ENCODE assay signal across 8 cellular contexts in genomic region chr10:88553116-88553752, GRCh38. TPM values are rescaled to one million over a fixed set of nuclear protein-coding genes. Genes with fewer than 3 reads are reported as not detected.
A peak's percentile ranks its signal among the peaks of the same experiment; 100 is the strongest.
DNase-seq lines count a peak whose midpoint lies in the region; ATAC-seq, FAIRE-seq and TF ChIP-seq lines count a peak whose summit lies in the region.
"Had no signal": no experiment of that assay in that cellular context is flagged by ENCODE, and none has a peak within 500 bp of the region (broad histone marks: within the 10 kb centered on the region; RNA-seq: fewer than 3 reads in every experiment).

No MANE protein-coding gene starts in this region.

- H3F3A ChIP-seq in GM23338 (replicated peaks; ENCODE audit: low read depth) = no peaks in the 10 kb centered on the region

- no peaks in the 10 kb centered on the region for H3K36me3 ChIP-seq in GM06990 (ENCODE audit: control insufficient read depth, insufficient read depth, low read length)
- no peaks in the 10 kb centered on the region for H3K36me3 ChIP-seq in GM23338 (ENCODE audit: insufficient read depth)
- H3K36me3 ChIP-seq in bronchial epithelial cell (ENCODE audit: control insufficient read depth, insufficient read depth, low read length) = no peaks in the 10 kb centered on the region

- no peaks in the 10 kb centered on the region for H3K79me2 ChIP-seq in GM23338 (replicated peaks; ENCODE audit: insufficient read depth)

- no peak overlapping the region for H3K27ac Mint-ChIP-seq in GM23338
- H3K27ac Mint-ChIP-seq: dendritic cell treated with granulocyte-macrophage colony-stimulating factor and Interleukin-4, amounts not matched to agents 40 ng/mL and 50 ng/mL, for 4 days had no signal

- ATAC-seq in GM23338 = peak; percentile 83

- H3K4me3 ChIP-seq in GM06990 (replicated peaks; ENCODE audit: low read depth, low read length) (no peak overlapping the region), GM23338 (no peak overlapping the region), bronchial epithelial cell (ENCODE audit: low read depth, low read length) (no peak overlapping the region)

- H3K4me1 ChIP-seq in GM23338 (ENCODE audit: insufficient read depth) = no peaks in the 10 kb centered on the region

- no peak overlapping the region for H3K27ac ChIP-seq in GM23338 (ENCODE audit: low read depth)

- no peak overlapping the region for H2AFZ ChIP-seq in GM23338

- no peaks in the 10 kb centered on the region for H3K9me3 Mint-ChIP-seq in GM23338

- FAIRE-seq in bronchial epithelial cell (lab: Jason Lieb, UNC) = peak; percentile 88
- peak; percentile 97 for FAIRE-seq in islet of Langerhans (lab: Jason Lieb, UNC)

- H3K27me3 Mint-ChIP-seq in GM23338 (ENCODE audit: insufficient read depth, low read depth, poor library complexity) = no peaks in the 10 kb centered on the region
- H3K27me3 Mint-ChIP-seq: dendritic cell treated with granulocyte-macrophage colony-stimulating factor and Interleukin-4, amounts not matched to agents 40 ng/mL and 50 ng/mL, for 4 days had no signal

- TF ChIP-seq CTCF in GM06990 (IDR thresholded peaks at IDR 0.05; ENCODE audit: insufficient read depth, low read length, poor library complexity, severe bottlenecking) (peak; percentile 77), GM23338 (conservative IDR thresholded peaks at IDR 0.05; ENCODE audit: low read depth in 2 of 2) (peak; percentile 75 to 85), bronchial epithelial cell (IDR thresholded peaks at IDR 0.05; ENCODE audit: insufficient read depth, low read length, severe bottlenecking) (peak; percentile 69)

- H3K27me3 ChIP-seq in GM06990 (replicated peaks; ENCODE audit: control insufficient read depth, insufficient read depth, low read length) (no peaks in the 10 kb centered on the region), GM23338 (ENCODE audit: insufficient read depth) (no peaks in the 10 kb centered on the region), bronchial epithelial cell (ENCODE audit: control insufficient read depth, insufficient read depth, low read length) (no peaks in the 10 kb centered on the region)

- no peak overlapping the region for H3K4me2 ChIP-seq in GM23338

- no peaks in the 10 kb centered on the region for H4K20me1 ChIP-seq in GM23338 (replicated peaks; ENCODE audit: insufficient read depth)

- DNase-seq in GM06990 (ENCODE audit: extremely low read depth, insufficient read length) (peak; percentile 29), GM23338 (ENCODE audit: low spot score) (peak; percentile 63), LoVo (ENCODE audit: low spot score) (peak; percentile 61), SW480 (ENCODE audit: low spot score) (peak; percentile 60), bronchial epithelial cell (ENCODE audit: low read depth) (peak; percentile 79)
- peak; percentile 19 to 29 for DNase-seq in stimulated activated CD4-positive, alpha-beta T cell treated with anti-CD3 and anti-CD28 coated beads, Interleukin-2, amount 100 ng/mL, for 24 hours

- no peaks in the 10 kb centered on the region for H3K36me3 Mint-ChIP-seq in GM23338 (ENCODE audit: low read depth)

- H3K9me2 ChIP-seq in GM23338 (ENCODE audit: insufficient read depth) = no peaks in the 10 kb centered on the region

- no peaks in the 10 kb centered on the region for H3K4me1 Mint-ChIP-seq in GM23338

- no peak overlapping the region for H3K4me3 Mint-ChIP-seq in GM23338
- H3K4me3 Mint-ChIP-seq: dendritic cell treated with granulocyte-macrophage colony-stimulating factor and Interleukin-4, amounts not matched to agents 40 ng/mL and 50 ng/mL, for 4 days had no signal

TF ChIP-seq in GM23338, 12 proteins besides CTCF, POLR2A, EP300 and RAD21 (continues in another document):
- TF ChIP-seq ZNF331 (CRISPR knock-in tag; IDR thresholded peaks at IDR 0.05; ENCODE audit: low read depth) (no peak), ETS1 (IDR thresholded peaks at IDR 0.05) (no peak), ZNF114 (CRISPR knock-in tag; IDR thresholded peaks at IDR 0.05) (no peak), STAT1 (IDR thresholded peaks at IDR 0.05; ENCODE audit: unreplicated experiment) (no peak), ZNF462 (CRISPR knock-in tag; IDR thresholded peaks at IDR 0.05) (no peak), EZH2phosphoT487 (IDR thresholded peaks at IDR 0.05; ENCODE audit: unreplicated experiment) (no peak), JUNB (IDR thresholded peaks at IDR 0.05; ENCODE audit: unreplicated experiment) (no peak), NANOG (IDR thresholded peaks at IDR 0.05; ENCODE audit: borderline replicate concordance) (no peak), CREB1 (CRISPR knock-in tag; IDR thresholded peaks at IDR 0.05; ENCODE audit: low read depth) (no peak), EZH2 (IDR thresholded peaks at IDR 0.05; ENCODE audit: low read depth, unreplicated experiment) (no peak)

RNA-seq across cellular contexts. Expression of gene RNLS, which starts 29.9 kb away (rescaled TPM):
- total RNA-seq in GM23338 (2014; rRNA removed; shearing (Covaris generic)) = 7.7 and 15.2 TPM in 2 replicates
- 5.7 and 8.8 TPM in 2 replicates for polyA plus RNA-seq in GM23338 (2016; fragmentation: Nextera tagmentation; extraction: Ambion mirVana)
- 6.7 and 8.7 TPM in 2 replicates for total RNA-seq in bronchial epithelial cell

RNA-seq across cellular contexts. Expression of gene LIPJ, which starts 33.3 kb away (rescaled TPM):
- 0.04 and 0.14 TPM in 2 replicates for total RNA-seq in GM23338 (2014; rRNA removed; shearing (Covaris generic))
- polyA plus RNA-seq in GM23338 (2016; fragmentation: Nextera tagmentation; extraction: Ambion mirVana) = not detected in 2 replicates
- not detected in 2 replicates for total RNA-seq in bronchial epithelial cell

Comparison
In these comparisons a context has a peak if more than half of its experiments do, and no peak if none do; other contexts are left out.
1. DNase-seq: peak in every context shown above with its lines; median percentile 79 in bronchial epithelial cell; 63 in GM23338; 61 in LoVo; 60 in SW480; 29 in GM06990; 24 in stimulated activated CD4-positive, alpha-beta T cell treated with anti-CD3 and anti-CD28 coated beads, Interleukin-2, amount 100 ng/mL, for 24 hours.